Comparison of ENCODE assay signal across 11 cellular contexts in genomic region chr19:16316506-16316882, GRCh38. TPM values are rescaled to one million over a fixed set of nuclear protein-coding genes. Genes with fewer than 3 reads are reported as not detected.
DNase-seq lines count a peak whose midpoint lies in the region; ATAC-seq and TF ChIP-seq lines count a peak whose summit lies in the region.
"Had no signal": no experiment of that assay in that cellular context is flagged by ENCODE, and none has a peak within 500 bp of the region (broad histone marks: within the 10 kb centered on the region; RNA-seq: fewer than 3 reads in every experiment).

No MANE protein-coding gene starts in this region.

- intact Hi-C loops in heart right ventricle (cut with DNase I) (loop anchor here in 3 of 10 donors (1.0 to 10.0 kb wide), 6 partner anchors 23 to 64 kb away; no protein-coding TSS in a partner anchor), posterior vena cava (cut with DNase I) (no loop called here)
- intact Hi-C loops in activated CD8-positive, alpha-beta T cell treated with anti-CD3 and anti-CD28 coated beads for 36 hours (cut with micrococcal nuclease), result no loop called here

- H3K9me3 ChIP-seq in BLaER1 (peaks cover 8% of the 10 kb centered on the region; the same call in 1 of the 2 replicates), heart right ventricle (no peaks in the 10 kb centered on the region), BE2C (no peaks in the 10 kb centered on the region)

- DNase-seq in heart right ventricle (no peak), BE2C (no peak), posterior vena cava (ENCODE audit: low spot score) (no peak)
- DNase-seq in activated CD8-positive, alpha-beta T cell treated with anti-CD3 and anti-CD28 coated beads for 36 hours, result no peak
- DNase-seq: activated gamma-delta T cell treated with Interleukin-2 at 50 U/mL for 16 hours, retina had no signal

- peak overlapping the region; percentile 3; the same call in 1 of the 2 replicates for H3K27ac ChIP-seq in BLaER1
- peak overlapping the region; percentile 14 to 90 (median 84) for H3K27ac ChIP-seq in heart right ventricle
- peak overlapping the region; percentile 76 for H3K27ac ChIP-seq in rectal smooth muscle tissue (ENCODE audit: low read depth, low read length)

- no peaks in the 10 kb centered on the region for H3K36me3 Mint-ChIP-seq in activated CD8-positive, alpha-beta T cell treated with anti-CD3 and anti-CD28 coated beads for 36 hours (ENCODE audit: low read depth)
- H3K36me3 Mint-ChIP-seq: WTC11 had no signal

- H3K4me2 ChIP-seq in BLaER1, result peak overlapping the region; percentile 32

- no peaks in the 10 kb centered on the region for H4K20me1 ChIP-seq in BLaER1

- peaks cover 3% of the 10 kb centered on the region for H3K9me3 Mint-ChIP-seq in activated CD8-positive, alpha-beta T cell treated with anti-CD3 and anti-CD28 coated beads for 36 hours

- H3K36me3 ChIP-seq in BLaER1, result no peaks in the 10 kb centered on the region
- no peaks in the 10 kb centered on the region for H3K36me3 ChIP-seq in heart right ventricle
- H3K36me3 ChIP-seq in rectal smooth muscle tissue (ENCODE audit: control insufficient read depth, insufficient read depth, low read length), result no peaks in the 10 kb centered on the region
- H3K36me3 ChIP-seq in BE2C, result no peaks in the 10 kb centered on the region

- peak; percentile 7; the same call in 2 of the 3 replicates for ATAC-seq in SK-N-SH treated with all-trans-retinoic acid at 6 μM for 48 hours
- ATAC-seq in heart right ventricle, result peak in 6 of 8 donors; percentile 54 to 79 (median 67)
- no peak for ATAC-seq in HG02981 (IDR thresholded peaks at IDR 0.05; ENCODE audit: unreplicated experiment)
- ATAC-seq in activated CD8-positive, alpha-beta T cell treated with anti-CD3 and anti-CD28 coated beads for 36 hours, result no peak
- ATAC-seq: WTC11 had no signal

- TF ChIP-seq CTCF in heart right ventricle (IDR thresholded peaks at IDR 0.05), result no peak
- no peak for TF ChIP-seq CTCF in BE2C (IDR thresholded peaks at IDR 0.05; ENCODE audit: low read depth, low read length)
- no peak for TF ChIP-seq CTCF in activated CD8-positive, alpha-beta T cell treated with anti-CD3 and anti-CD28 coated beads for 36 hours (IDR thresholded peaks at IDR 0.05)

- POLR2A ChIA-PET in activated CD8-positive, alpha-beta T cell treated with anti-CD3 and anti-CD28 coated beads for 36 hours (lab: Charles Lee), result interaction anchor here (0.6 kb wide), 1 partner anchor 168 kb away, joined by 3 read pairs; no protein-coding TSS in a partner anchor

- 37 to 45% methylated on average over 3 of the region's 3 CpGs for WGBS in heart right ventricle, 2 donors

- H3K4me1 Mint-ChIP-seq in activated CD8-positive, alpha-beta T cell treated with anti-CD3 and anti-CD28 coated beads for 36 hours (ENCODE audit: low read depth), result peaks cover 7% of the 10 kb centered on the region
- H3K4me1 Mint-ChIP-seq: WTC11 had no signal

- H3K4me1 ChIP-seq in BLaER1, result peaks cover 64% of the 10 kb centered on the region
- H3K4me1 ChIP-seq in heart right ventricle, result peaks cover 7 to 61% (median 49%) of the 10 kb centered on the region in 9 donors
- peaks cover 4% of the 10 kb centered on the region for H3K4me1 ChIP-seq in rectal smooth muscle tissue (ENCODE audit: control insufficient read depth, insufficient read depth, low read length)
- no peaks in the 10 kb centered on the region for H3K4me1 ChIP-seq in BE2C

- H3K9ac ChIP-seq in BLaER1 (no peak overlapping the region), rectal smooth muscle tissue (ENCODE audit: low read length) (no peak overlapping the region)

- no peak overlapping the region for H3K4me3 Mint-ChIP-seq in activated CD8-positive, alpha-beta T cell treated with anti-CD3 and anti-CD28 coated beads for 36 hours
- H3K4me3 Mint-ChIP-seq: WTC11 had no signal

- CTCF ChIA-PET in activated CD8-positive, alpha-beta T cell treated with anti-CD3 and anti-CD28 coated beads for 36 hours (lab: Charles Lee), result no interaction called here

- H3K27me3 Mint-ChIP-seq in activated CD8-positive, alpha-beta T cell treated with anti-CD3 and anti-CD28 coated beads for 36 hours, result no peaks in the 10 kb centered on the region

- H3K27ac Mint-ChIP-seq in activated CD8-positive, alpha-beta T cell treated with anti-CD3 and anti-CD28 coated beads for 36 hours, result no peak overlapping the region
- H3K27ac Mint-ChIP-seq: WTC11 had no signal

- H3K4me3 ChIP-seq in BLaER1 (no peak overlapping the region; the same call in 1 of the 2 replicates), heart right ventricle (no peak overlapping the region), rectal smooth muscle tissue (ENCODE audit: low read length) (peak overlapping the region; percentile 19), BE2C (ENCODE audit: low read depth, low read length) (no peak overlapping the region)

- H3K27me3 ChIP-seq in BLaER1 (no peaks in the 10 kb centered on the region), heart right ventricle (no peaks in the 10 kb centered on the region), rectal smooth muscle tissue (ENCODE audit: control insufficient read depth, insufficient read depth, low read length) (no peaks in the 10 kb centered on the region), BE2C (peaks cover 20% of the 10 kb centered on the region)

TF ChIP-seq in SK-N-SH treated with all-trans-retinoic acid at 6 μM for 48 hours, 23 proteins besides CTCF, POLR2A, EP300 and RAD21:
- TF ChIP-seq PPARA (CRISPR knock-in tag; IDR thresholded peaks at IDR 0.05; ENCODE audit: borderline replicate concordance) (no peak), SNAI2 (CRISPR knock-in tag; IDR thresholded peaks at IDR 0.05) (no peak), ZNF565 (CRISPR knock-in tag; conservative IDR thresholded peaks at IDR 0.05; ENCODE audit: low read depth) (no peak), CSRNP3 (CRISPR knock-in tag; IDR thresholded peaks at IDR 0.05) (no peak), CSDC2 (CRISPR knock-in tag; IDR thresholded peaks at IDR 0.05) (no peak), PATZ1 (CRISPR knock-in tag; IDR thresholded peaks at IDR 0.05; ENCODE audit: borderline replicate concordance) (no peak), ZC3H10 (CRISPR knock-in tag; IDR thresholded peaks at IDR 0.05) (no peak), ESRRG (CRISPR knock-in tag; IDR thresholded peaks at IDR 0.05) (no peak), ZNF8 (CRISPR knock-in tag; IDR thresholded peaks at IDR 0.05) (no peak), BACH2 (CRISPR knock-in tag; IDR thresholded peaks at IDR 0.05; ENCODE audit: borderline replicate concordance) (no peak), OSR1 (CRISPR knock-in tag; IDR thresholded peaks at IDR 0.05) (no peak), ZFP3 (CRISPR knock-in tag; IDR thresholded peaks at IDR 0.05) (no peak), TCF4 (CRISPR knock-in tag; IDR thresholded peaks at IDR 0.05; ENCODE audit: borderline replicate concordance) (no peak)
TF ChIP-seq in SK-N-SH treated with all-trans-retinoic acid at 6 μM for 48 hours: peak in this region for 0.

RNA-seq across cellular contexts. Expression of gene KLF2, which starts 8.1 kb away (rescaled TPM):
- total RNA-seq in heart right ventricle, result 10 to 100 TPM; 25.5 to 76.2 (median 50.4) TPM
- polyA plus RNA-seq in heart right ventricle, result 10 to 100 TPM; 22.4 to 73.5 TPM
- polyA plus RNA-seq in BE2C (2012; ENCODE audit: insufficient read depth, insufficient read length, low read depth), result 11.1 TPM
- total RNA-seq in posterior vena cava, result 100 to 1,000 TPM in 1 of 2 donors, 10 to 100 TPM in 1; 97.8 to 208 TPM
- total RNA-seq in activated CD8-positive, alpha-beta T cell treated with anti-CD3 and anti-CD28 coated beads for 36 hours, result 1 to 10 TPM in 1 of 2 experiments, under 1 TPM in 1; 0.94 to 1.0 TPM

Comparison
In these comparisons a context has a peak if more than half of its experiments do, and no peak if none do; other contexts are left out.
1. H3K27ac ChIP-seq: peak in every context shown above with its lines; median percentile 84 in heart right ventricle; 76 in rectal smooth muscle tissue; 3 in BLaER1.
2. ATAC-seq: peak in SK-N-SH treated with all-trans-retinoic acid at 6 μM for 48 hours (single experiment) and heart right ventricle (6 of 8); none in HG02981 (single experiment) and activated CD8-positive, alpha-beta T cell treated with anti-CD3 and anti-CD28 coated beads for 36 hours (single experiment).
3. RNA of gene KLF2, which starts 8.1 kb away (total RNA-seq): 97.8 to 208 TPM in posterior vena cava and 25.5 to 76.2 TPM in heart right ventricle; 0.94 to 1.0 TPM in activated CD8-positive, alpha-beta T cell treated with anti-CD3 and anti-CD28 coated beads for 36 hours; every median in the first group is over 10 times any median in the second.